ENCODE assay signal across 1 cellular context in genomic region chr10:44233561-44234470, GRCh38.
TF ChIP-seq lines count a peak whose summit lies in the region.

No MANE protein-coding gene starts in this region.

TF ChIP-seq in GM23338, 12 proteins besides CTCF, POLR2A, EP300 and RAD21 (continued from another document):
- TF ChIP-seq ZNF462 (CRISPR knock-in tag; IDR thresholded peaks at IDR 0.05) (peak; percentile 54; the same call in 1 of the 2 replicates), REST (IDR thresholded peaks at IDR 0.05; ENCODE audit: unreplicated experiment) (no peak), JUNB (IDR thresholded peaks at IDR 0.05; ENCODE audit: unreplicated experiment) (no peak), ETS1 (IDR thresholded peaks at IDR 0.05) (no peak), EZH2phosphoT487 (IDR thresholded peaks at IDR 0.05; ENCODE audit: unreplicated experiment) (no peak), ZNF114 (CRISPR knock-in tag; IDR thresholded peaks at IDR 0.05) (no peak), EZH2 (IDR thresholded peaks at IDR 0.05; ENCODE audit: low read depth, unreplicated experiment) (no peak)
